ENCODE assay signal across 14 cellular contexts in genomic region chr9:76717611-76718010, GRCh38. TPM values are rescaled to one million over a fixed set of nuclear protein-coding genes. Genes with fewer than 3 reads are reported as not detected.
A peak's percentile ranks its signal among the peaks of the same experiment; 100 is the strongest.
DNase-seq lines count a peak whose midpoint lies in the region; ATAC-seq and TF ChIP-seq lines count a peak whose summit lies in the region.
"Had no signal": no experiment of that assay in that cellular context is flagged by ENCODE, and none has a peak within 500 bp of the region (broad histone marks: within the 10 kb centered on the region; RNA-seq: fewer than 3 reads in every experiment).

No MANE protein-coding gene starts in this region.

- H3K4me1 ChIP-seq in neural progenitor cell (no peaks in the 10 kb centered on the region), foreskin keratinocyte (no peaks in the 10 kb centered on the region)
- H3K4me1 ChIP-seq: SJSA1 had no signal

- no peaks in the 10 kb centered on the region for H3K9me3 Mint-ChIP-seq in neural progenitor cell
- H3K9me3 Mint-ChIP-seq: CD4-positive, alpha-beta T cell; neural crest cell had no signal

- H2AFZ ChIP-seq in neural progenitor cell (replicated peaks): peak overlapping the region; percentile 72

- no peak overlapping the region for H3K9ac ChIP-seq in neural progenitor cell

- DNase-seq in COR-L47 (lab: John Stamatoyannopoulos, UW) (peak; percentile 19), MG63 (peak; percentile 18), dermis microvascular lymphatic vessel endothelial cell (ENCODE audit: low read depth in 2 of 2) (peak; percentile 82 to 84), neural progenitor cell (ENCODE audit: low spot score) (no peak), Kasumi-1 (lab: John Stamatoyannopoulos, UW) (no peak), foreskin keratinocyte (no peak)
- DNase-seq: CD4-positive, alpha-beta T cell; Karpas-422 had no signal

- H3K9me3 ChIP-seq in MG63 (no peaks in the 10 kb centered on the region), neural progenitor cell (ENCODE audit: low read depth) (no peaks in the 10 kb centered on the region)
- H3K9me3 ChIP-seq: SJSA1 had no signal

- H3K27me3 Mint-ChIP-seq in neural progenitor cell (ENCODE audit: insufficient read depth, low read depth): peaks cover 2% of the 10 kb centered on the region

- H3K4me1 Mint-ChIP-seq in neural progenitor cell: peaks cover 12% of the 10 kb centered on the region

- H3K4me2 ChIP-seq in neural progenitor cell: no peak overlapping the region

- H3F3A ChIP-seq in neural progenitor cell (ENCODE audit: low read depth): no peaks in the 10 kb centered on the region

- TF ChIP-seq CTCF in neural progenitor cell (IDR thresholded peaks at IDR 0.05) (no peak), foreskin keratinocyte (conservative IDR thresholded peaks at IDR 0.05) (no peak)

- H3K4me3 Mint-ChIP-seq in neural progenitor cell: no peak overlapping the region
- H3K4me3 Mint-ChIP-seq: CD4-positive, alpha-beta T cell; neural crest cell had no signal

- H3K79me2 ChIP-seq in neural progenitor cell (ENCODE audit: low read depth): no peaks in the 10 kb centered on the region

- no peaks in the 10 kb centered on the region for H3K27me3 ChIP-seq in MG63
- no peaks in the 10 kb centered on the region for H3K27me3 ChIP-seq in neural progenitor cell
- H3K27me3 ChIP-seq in foreskin keratinocyte: no peaks in the 10 kb centered on the region
- H3K27me3 ChIP-seq: SJSA1 had no signal

- no peak overlapping the region for H3K27ac Mint-ChIP-seq in neural progenitor cell
- H3K27ac Mint-ChIP-seq: CD4-positive, alpha-beta T cell had no signal

- no peaks in the 10 kb centered on the region for H4K20me1 ChIP-seq in neural progenitor cell (ENCODE audit: low read depth)

- ATAC-seq in HG03135 (IDR thresholded peaks at IDR 0.05; ENCODE audit: unreplicated experiment) (no peak), GM21526 (IDR thresholded peaks at IDR 0.05; ENCODE audit: low FRiP score, unreplicated experiment) (no peak), foreskin keratinocyte (no peak)
- ATAC-seq: activated CD4-positive, CD25-positive, alpha-beta regulatory T cell treated with anti-CD3 and anti-CD28 coated beads, Interleukin-2, amount 50 U/mL, for 24 hours had no signal

- no peaks in the 10 kb centered on the region for H3K36me3 Mint-ChIP-seq in neural progenitor cell

- H3K36me3 ChIP-seq in MG63 (no peaks in the 10 kb centered on the region), neural progenitor cell (no peaks in the 10 kb centered on the region)
- H3K36me3 ChIP-seq: SJSA1 had no signal

- H3K27ac ChIP-seq in neural progenitor cell (no peak overlapping the region), foreskin keratinocyte (no peak overlapping the region)
- H3K27ac ChIP-seq: SJSA1 had no signal

- H3K4me3 ChIP-seq in MG63 (no peak overlapping the region), neural progenitor cell (no peak overlapping the region)
- H3K4me3 ChIP-seq: SJSA1 had no signal

RNA-seq across cellular contexts. Expression of gene PCA3, which starts 46.6 kb away (rescaled TPM):
- total RNA-seq in MG63 (2014; rRNA removed; shearing (Covaris generic); ENCODE audit: low replicate concordance): not detected in 2 replicates
- 0.25 TPM in 1 of 2 replicates, not detected in the other for total RNA-seq in dermis microvascular lymphatic vessel endothelial cell
- 0.30 and 0.56 TPM in 2 replicates for total RNA-seq in neural progenitor cell (ENCODE audit: low replicate concordance)
- total RNA-seq in foreskin keratinocyte: not detected in 2 replicates
- polyA plus RNA-seq in foreskin keratinocyte: not detected in 2 replicates
- total RNA-seq: bronchial epithelial cell; CD4-positive, alpha-beta T cell; neural crest cell; SJSA1 had no signal

Comparison
In these comparisons a context has a peak if more than half of its experiments do, and no peak if none do; other contexts are left out.
1. DNase-seq: peak in COR-L47 (single experiment), MG63 (single experiment) and dermis microvascular lymphatic vessel endothelial cell (2 of 2); none in neural progenitor cell (single experiment), Kasumi-1 (0 of 2) and foreskin keratinocyte (0 of 2).